In the genomic region with DNA sequence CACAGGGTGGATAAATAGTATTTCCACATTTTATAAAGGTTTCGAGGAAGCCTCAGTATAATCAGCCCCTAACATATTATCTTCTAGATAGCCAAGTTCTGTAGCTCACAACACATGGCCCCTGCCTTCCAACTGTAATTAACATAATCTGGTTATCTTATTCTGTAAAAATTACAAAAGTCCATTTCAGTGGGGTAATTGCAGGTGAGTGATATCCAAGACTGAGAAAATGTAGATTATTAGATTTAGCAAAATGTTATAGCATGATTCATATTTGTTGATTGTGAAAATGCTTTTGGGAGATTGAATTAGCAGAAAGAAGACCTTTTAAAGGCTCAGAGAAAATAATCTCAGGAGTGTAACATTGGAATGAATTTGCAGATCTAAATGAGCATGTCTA, we compare ENCODE assay signal across 37 cellular contexts.
"Had no signal": no experiment of that assay in that cellular context is flagged by ENCODE, and none has a peak within 500 bp of the region (broad histone marks: within the 10 kb centered on the region; RNA-seq: fewer than 3 reads in every experiment).

No MANE protein-coding gene starts in this region.

- H3K36me3 Mint-ChIP-seq: activated CD4-positive, alpha-beta memory T cell treated with anti-CD3 and anti-CD28 coated beads for 36 hours; activated naive CD4-positive, alpha-beta T cell treated with anti-CD3 and anti-CD28 coated beads, Interleukin-2, amount 50 U/mL, for 72 hours; activated naive CD8-positive, alpha-beta T cell treated with anti-CD3 and anti-CD28 coated beads for 36 hours; brain had no signal

- H3K27ac ChIP-seq: adrenal gland, ascending aorta, cardiac muscle cell, VCaP had no signal

- H3K4me3 ChIP-seq: adrenal gland, ascending aorta, cardiac muscle cell had no signal

- DNase-seq: activated B cell treated with CpG ODN at 0.5 μM for 24 hours; activated CD4-positive, alpha-beta memory T cell treated with anti-CD3 and anti-CD28 coated beads for 36 hours; activated CD4-positive, alpha-beta T cell treated with anti-CD3 and anti-CD28 coated beads for 4 hours; activated CD4-positive, alpha-beta T cell treated with anti-CD3 and anti-CD28 coated beads, Interleukin-2, amount 10 ng/mL, durations not matched to agents 24 days and 14 days; activated CD4-positive, alpha-beta T cell treated with anti-CD3 and anti-CD28 coated beads, Interleukin-2, amount 50 U/mL, for 1 hour; activated CD4-positive, alpha-beta T cell treated with anti-CD3 and anti-CD28 coated beads, Interleukin-2, amount 50 U/mL, for 4 hours; activated CD4-positive, CD25-positive, alpha-beta regulatory T cell treated with anti-CD3 and anti-CD28 coated beads, Interleukin-2, amount 50 U/mL, for 72 hours; activated CD8-positive, alpha-beta memory T cell treated with anti-CD3 and anti-CD28 coated beads, Interleukin-2, amount 50 U/mL, for 4 hours; activated CD8-positive, alpha-beta T cell treated with anti-CD3 and anti-CD28 coated beads for 36 hours; activated effector memory CD4-positive, alpha-beta T cell treated with anti-CD3 and anti-CD28 coated beads, Interleukin-2, amount 50 U/mL, for 16 hours; activated gamma-delta T cell treated with Interleukin-2 at 50 U/mL for 16 hours; activated naive CD4-positive, alpha-beta T cell; activated naive CD4-positive, alpha-beta T cell treated with anti-CD3 and anti-CD28 coated beads for 36 hours; activated naive CD4-positive, alpha-beta T cell treated with anti-CD3 and anti-CD28 coated beads, Interleukin-2, amount 50 U/mL, for 16 hours; activated naive CD8-positive, alpha-beta T cell treated with anti-CD3 and anti-CD28 coated beads for 36 hours; activated T-cell treated with anti-CD3 and anti-CD28 coated beads for 4 hours; activated T-cell treated with anti-CD3 and anti-CD28 coated beads, Interleukin-2, amount 50 U/mL, for 1 hour; activated T-cell treated with anti-CD3 and anti-CD28 coated beads, Interleukin-2, amount 50 U/mL, for 4 hours; activated T-cell treated with anti-CD3 and anti-CD28 coated beads, Interleukin-2, amount 50 U/mL, for 72 hours; adrenal gland; amygdala; anterior cingulate cortex; caudate nucleus; cerebellar nuclear complex; T-helper 1 cell; T-helper 2 cell; T-helper 9 cell had no signal

- H3K9me3 Mint-ChIP-seq: activated CD4-positive, alpha-beta memory T cell treated with anti-CD3 and anti-CD28 coated beads for 36 hours; activated CD4-positive, alpha-beta T cell treated with anti-CD3 and anti-CD28 coated beads, Interleukin-2, amount 10 ng/mL, durations not matched to agents 24 days and 14 days; activated CD8-positive, alpha-beta T cell treated with anti-CD3 and anti-CD28 coated beads for 36 hours; activated naive CD4-positive, alpha-beta T cell treated with anti-CD3 and anti-CD28 coated beads for 36 hours; activated naive CD4-positive, alpha-beta T cell treated with anti-CD3 and anti-CD28 coated beads, Interleukin-2, amount 50 U/mL, for 72 hours; activated naive CD8-positive, alpha-beta T cell treated with anti-CD3 and anti-CD28 coated beads for 36 hours; activated T-cell treated with anti-CD3 and anti-CD28 coated beads, Interleukin-2, amount 50 U/mL, for 4 hours; activated T-helper 17 cell treated with anti-CD3 and anti-CD28 coated beads, Interleukin-2, amount 50 U/mL, for 72 hours; central memory CD8-positive, alpha-beta T cell; T-helper 1 cell treated with Interleukin-12 subunit alpha and Interleukin-12 subunit beta and Interleukin-4 antibody, amounts not matched to agents 30 μg/mL and 1 μg/mL, for 36 hours had no signal

- H3K9me3 ChIP-seq: adrenal gland, ascending aorta had no signal

- H3K4me1 ChIP-seq: ascending aorta had no signal

- H3K36me3 ChIP-seq: adrenal gland, ascending aorta, cardiac muscle cell had no signal

- H3K27ac Mint-ChIP-seq: activated B cell treated with CpG ODN at 0.5 μM for 24 hours; activated CD4-positive, alpha-beta memory T cell treated with anti-CD3 and anti-CD28 coated beads for 36 hours; activated CD4-positive, alpha-beta T cell treated with anti-CD3 and anti-CD28 coated beads, Interleukin-2, amount 10 ng/mL, durations not matched to agents 24 days and 14 days; activated CD8-positive, alpha-beta T cell treated with anti-CD3 and anti-CD28 coated beads for 36 hours; activated naive CD4-positive, alpha-beta T cell treated with anti-CD3 and anti-CD28 coated beads for 36 hours; activated naive CD4-positive, alpha-beta T cell treated with anti-CD3 and anti-CD28 coated beads, Interleukin-2, amount 50 U/mL, for 72 hours; activated naive CD8-positive, alpha-beta T cell treated with anti-CD3 and anti-CD28 coated beads for 36 hours; activated T-cell treated with anti-CD3 and anti-CD28 coated beads, Interleukin-2, amount 50 U/mL, for 72 hours; activated T-helper 1 cell treated with anti-CD3 and anti-CD28 coated beads, Interleukin-12 subunit alpha, Interleukin-12 subunit beta, Interleukin-2, Interleukin-4 antibody, amounts not matched to agents 30 ng/mL and 10 ng/mL and 1 ng/mL, durations not matched to agents 14 hours and 24 hours and 36 hours; activated T-helper 17 cell treated with anti-CD3 and anti-CD28 coated beads, Interleukin-2, amount 50 U/mL, for 72 hours; brain; T-helper 1 cell treated with Interleukin-12 subunit alpha and Interleukin-12 subunit beta and Interleukin-4 antibody, amounts not matched to agents 30 μg/mL and 1 μg/mL, for 36 hours; T-helper 2 cell treated with Interferon-gamma antibody and Interleukin-4, amounts not matched to agents 5 μg/mL and 100 μg/mL, for 36 hours had no signal

- H3K4me1 Mint-ChIP-seq: activated B cell treated with CpG ODN at 0.5 μM for 24 hours; activated CD4-positive, alpha-beta T cell treated with anti-CD3 and anti-CD28 coated beads, Interleukin-2, amount 10 ng/mL, durations not matched to agents 24 days and 14 days; activated naive CD8-positive, alpha-beta T cell treated with anti-CD3 and anti-CD28 coated beads for 36 hours; activated T-helper 17 cell treated with anti-CD3 and anti-CD28 coated beads, Interleukin-2, amount 50 U/mL, for 72 hours; brain; central memory CD8-positive, alpha-beta T cell had no signal

- H3K4me3 Mint-ChIP-seq: activated B cell treated with CpG ODN at 0.5 μM for 24 hours; activated CD4-positive, alpha-beta memory T cell treated with anti-CD3 and anti-CD28 coated beads for 36 hours; activated CD4-positive, alpha-beta T cell treated with anti-CD3 and anti-CD28 coated beads, Interleukin-2, amount 10 ng/mL, durations not matched to agents 24 days and 14 days; activated CD8-positive, alpha-beta T cell treated with anti-CD3 and anti-CD28 coated beads for 36 hours; activated naive CD4-positive, alpha-beta T cell treated with anti-CD3 and anti-CD28 coated beads for 36 hours; activated naive CD8-positive, alpha-beta T cell treated with anti-CD3 and anti-CD28 coated beads for 36 hours; activated T-cell treated with anti-CD3 and anti-CD28 coated beads, Interleukin-2, amount 50 U/mL, for 4 hours; activated T-cell treated with anti-CD3 and anti-CD28 coated beads, Interleukin-2, amount 50 U/mL, for 72 hours; activated T-helper 1 cell treated with anti-CD3 and anti-CD28 coated beads, Interleukin-12 subunit alpha, Interleukin-12 subunit beta, Interleukin-2, Interleukin-4 antibody, amounts not matched to agents 30 ng/mL and 10 ng/mL and 1 ng/mL, durations not matched to agents 14 hours and 24 hours and 36 hours; activated T-helper 17 cell treated with anti-CD3 and anti-CD28 coated beads, Interleukin-2, amount 50 U/mL, for 72 hours; central memory CD8-positive, alpha-beta T cell; T-helper 1 cell treated with Interleukin-12 subunit alpha and Interleukin-12 subunit beta and Interleukin-4 antibody, amounts not matched to agents 30 μg/mL and 1 μg/mL, for 36 hours; T-helper 2 cell treated with Interferon-gamma antibody and Interleukin-4, amounts not matched to agents 5 μg/mL and 100 μg/mL, for 36 hours had no signal

- H3K27me3 Mint-ChIP-seq: activated B cell treated with CpG ODN at 0.5 μM for 24 hours; activated CD4-positive, alpha-beta memory T cell treated with anti-CD3 and anti-CD28 coated beads for 36 hours; activated CD4-positive, alpha-beta T cell treated with anti-CD3 and anti-CD28 coated beads, Interleukin-2, amount 10 ng/mL, durations not matched to agents 24 days and 14 days; activated CD8-positive, alpha-beta T cell treated with anti-CD3 and anti-CD28 coated beads for 36 hours; activated T-helper 17 cell treated with anti-CD3 and anti-CD28 coated beads, Interleukin-2, amount 50 U/mL, for 72 hours; brain; central memory CD8-positive, alpha-beta T cell had no signal

- H3K27me3 ChIP-seq: adrenal gland, ascending aorta, cardiac muscle cell had no signal
